In genomic region chr1:92784639-92785500, GRCh38 we compare ENCODE assay signal across 8 cellular contexts. TPM values are rescaled to one million over a fixed set of nuclear protein-coding genes. Genes with fewer than 3 reads are reported as not detected.
DNase-seq lines count a peak whose midpoint lies in the region; ATAC-seq and TF ChIP-seq lines count a peak whose summit lies in the region.

Gene EVI5 (minus strand): TSS chr1:92785108. CDS start chr1:92736546, 48,562 bp downstream.

- CTCF ChIA-PET in CD4-positive, alpha-beta T cell (lab: Charles Lee), result interaction anchor here (0.6 to 1.4 kb wide), 3 partner anchors 34 to 335 kb away, joined by 3 to 4 read pairs (median 4); partner anchors contain the start of gene RPL5
- CTCF ChIA-PET in activated CD4-positive, alpha-beta memory T cell treated with anti-CD3 and anti-CD28 coated beads for 36 hours (lab: Charles Lee), result interaction anchor here (0.5 to 1.9 kb wide), 4 partner anchors 10 to 680 kb away, joined by 3 to 8 read pairs (median 4); no protein-coding TSS in a partner anchor

- H3K27ac ChIP-seq in CD4-positive, alpha-beta T cell (ENCODE audit: low read depth, low read length), result no peak within 1 kb of the TSS

- H3K27me3 Mint-ChIP-seq in CD4-positive, alpha-beta T cell, result peaks cover 41% of the 10 kb centered on the region
- H3K27me3 Mint-ChIP-seq in activated CD4-positive, alpha-beta memory T cell treated with anti-CD3 and anti-CD28 coated beads for 36 hours, result peaks cover 44% of the 10 kb centered on the region

- H3K9me3 ChIP-seq in CD4-positive, alpha-beta T cell (ENCODE audit: control insufficient read depth, low read length), result no peaks in the 10 kb centered on the region

- peak; percentile 17 to 55 (median 40) for DNase-seq in CD4-positive, alpha-beta T cell
- DNase-seq in NCI-H748 treated with DMSO at 0.1 percent for 48 hours (lab: John Stamatoyannopoulos, UW) (peak; percentile 79), ecto neural progenitor cell (ENCODE audit: low spot score) (peak; percentile 96), lower leg skin (ENCODE audit: low spot score in 2 of 2) (peak; percentile 89 to 98)
- DNase-seq in activated CD4-positive, alpha-beta memory T cell treated with anti-CD3 and anti-CD28 coated beads for 36 hours, result peak; percentile 70
- DNase-seq in stimulated activated CD4-positive, alpha-beta T cell treated with anti-CD3 and anti-CD28 coated beads, Interleukin-4, amount 100 ng/mL, for 48 hours (ENCODE audit: low read depth in 2 of 2), result peak; percentile 43 to 66

- H3K27me3 ChIP-seq in CD4-positive, alpha-beta T cell (ENCODE audit: control insufficient read depth, insufficient read depth, low read length), result peaks cover 21% of the 10 kb centered on the region

- 1% methylated on average over 28 to 65 of the region's 94 CpGs for WGBS in lower leg skin, 2 donors

- peak; percentile 23 for TF ChIP-seq CTCF in CD4-positive, alpha-beta T cell (IDR thresholded peaks at IDR 0.05)
- TF ChIP-seq CTCF in lower leg skin (IDR thresholded peaks at IDR 0.05), result no peak

- H3K27ac Mint-ChIP-seq in CD4-positive, alpha-beta T cell, result peak within 1 kb of the TSS; percentile 61
- no peak within 1 kb of the TSS for H3K27ac Mint-ChIP-seq in activated CD4-positive, alpha-beta memory T cell treated with anti-CD3 and anti-CD28 coated beads for 36 hours

- peak within 1 kb of the TSS; percentile 89 for H3K4me3 Mint-ChIP-seq in CD4-positive, alpha-beta T cell
- peak within 1 kb of the TSS; percentile 71 for H3K4me3 Mint-ChIP-seq in activated CD4-positive, alpha-beta memory T cell treated with anti-CD3 and anti-CD28 coated beads for 36 hours

- ATAC-seq in CD4-positive, alpha-beta T cell (ENCODE audit: poor library complexity), result peak; percentile 78
- ATAC-seq in GM19397 (IDR thresholded peaks at IDR 0.05; ENCODE audit: unreplicated experiment) (peak; percentile 95), HG03565 (IDR thresholded peaks at IDR 0.05; ENCODE audit: unreplicated experiment) (peak; percentile 89)

- peaks cover 4% of the 10 kb centered on the region for H3K36me3 Mint-ChIP-seq in CD4-positive, alpha-beta T cell (ENCODE audit: low read depth)
- H3K36me3 Mint-ChIP-seq in activated CD4-positive, alpha-beta memory T cell treated with anti-CD3 and anti-CD28 coated beads for 36 hours, result peaks cover 2% of the 10 kb centered on the region

- TF ChIP-seq POLR2A in lower leg skin (IDR thresholded peaks at IDR 0.05), result no peak

- H3K4me1 Mint-ChIP-seq in CD4-positive, alpha-beta T cell (ENCODE audit: low read depth), result peaks cover 15% of the 10 kb centered on the region
- peaks cover 13% of the 10 kb centered on the region for H3K4me1 Mint-ChIP-seq in activated CD4-positive, alpha-beta memory T cell treated with anti-CD3 and anti-CD28 coated beads for 36 hours (ENCODE audit: low read depth)

- no peaks in the 10 kb centered on the region for H3K9me3 Mint-ChIP-seq in CD4-positive, alpha-beta T cell
- H3K9me3 Mint-ChIP-seq in activated CD4-positive, alpha-beta memory T cell treated with anti-CD3 and anti-CD28 coated beads for 36 hours, result no peaks in the 10 kb centered on the region

- H3K4me3 ChIP-seq in lower leg skin (ENCODE audit: low read depth, poor library complexity, severe bottlenecking), result peak within 1 kb of the TSS; percentile 82

- POLR2A ChIA-PET in CD4-positive, alpha-beta T cell (lab: Charles Lee), result interaction anchor here (0.9 to 2.0 kb wide), 7 partner anchors 11 to 1061 kb away, joined by 3 to 8 read pairs (median 4); partner anchors contain the start of genes DIPK1A, DR1 and RPL5
- POLR2A ChIA-PET in activated CD4-positive, alpha-beta memory T cell treated with anti-CD3 and anti-CD28 coated beads for 36 hours (lab: Charles Lee), result no interaction called here

- intact Hi-C loops in CD4-positive, alpha-beta T cell (cut with DNase I, micrococcal nuclease), result no loop called here
- intact Hi-C loops in activated CD4-positive, alpha-beta memory T cell treated with anti-CD3 and anti-CD28 coated beads for 36 hours (cut with micrococcal nuclease), result loop anchor here (1.0 kb wide), 1 partner anchor 47 kb away; the partner anchor contains the start of gene RPL5
- intact Hi-C loops in lower leg skin (cut with DNase I; ENCODE audit: low total_unique reads), result no loop called here

RNA-seq across cellular contexts. Expression of gene EVI5, which starts in this region (rescaled TPM):
- total RNA-seq in CD4-positive, alpha-beta T cell, result 1 to 10 TPM; 1.8 to 2.0 TPM
- 10 to 100 TPM; 36.0 to 37.2 TPM for total RNA-seq in activated CD4-positive, alpha-beta memory T cell treated with anti-CD3 and anti-CD28 coated beads for 36 hours
- total RNA-seq in lower leg skin, result 10 to 100 TPM; 14.2 to 26.3 (median 21.4) TPM

Comparison
In these comparisons a context has a peak if more than half of its experiments do, and no peak if none do; other contexts are left out.
1. RNA of gene EVI5 (total RNA-seq): 36.0 to 37.2 TPM in activated CD4-positive, alpha-beta memory T cell treated with anti-CD3 and anti-CD28 coated beads for 36 hours and 14.2 to 26.3 TPM in lower leg skin; 1.8 to 2.0 TPM in CD4-positive, alpha-beta T cell; every median in the first group is over 4 times any median in the second.
2. DNase-seq: peak in every context shown above with its lines; median percentile 96 in ecto neural progenitor cell; 94 in lower leg skin; 79 in NCI-H748 treated with DMSO at 0.1 percent for 48 hours; 70 in activated CD4-positive, alpha-beta memory T cell treated with anti-CD3 and anti-CD28 coated beads for 36 hours; 54 in stimulated activated CD4-positive, alpha-beta T cell treated with anti-CD3 and anti-CD28 coated beads, Interleukin-4, amount 100 ng/mL, for 48 hours; 40 in CD4-positive, alpha-beta T cell.
3. Peak in every context shown above with its lines, with median percentiles within 50 percentile points of each other: ATAC-seq.